In genomic region chr9:2281803-2282185, GRCh38 we compare ENCODE assay signal across 24 cellular contexts.
DNase-seq lines count a peak whose midpoint lies in the region; ATAC-seq and TF ChIP-seq lines count a peak whose summit lies in the region.
"Had no signal": no experiment of that assay in that cellular context is flagged by ENCODE, and none has a peak within 500 bp of the region (broad histone marks: within the 10 kb centered on the region; RNA-seq: fewer than 3 reads in every experiment).

No MANE protein-coding gene starts in this region.

- H3K9me3 ChIP-seq in IMR-90 (ENCODE audit: control insufficient read depth, insufficient read depth, low read length) (no peaks in the 10 kb centered on the region), endodermal cell (ENCODE audit: control insufficient read depth, low read length) (peaks cover 5% of the 10 kb centered on the region), mesenchymal stem cell (ENCODE audit: control insufficient read depth, low read length) (no peaks in the 10 kb centered on the region), vagina (no peaks in the 10 kb centered on the region)
- H3K9me3 ChIP-seq: ascending aorta, left lung, MG63, suprapubic skin had no signal

- no peak overlapping the region for H3K4me3 Mint-ChIP-seq in endodermal cell
- no peak overlapping the region for H3K4me3 Mint-ChIP-seq in activated CD4-positive, alpha-beta T cell treated with anti-CD3 and anti-CD28 coated beads, Interleukin-2, amount 10 ng/mL, durations not matched to agents 7 days and 5 days
- H3K4me3 Mint-ChIP-seq: activated CD4-positive, alpha-beta T cell treated with anti-CD3 and anti-CD28 coated beads, Interleukin-2, amount 10 ng/mL, durations not matched to agents 24 days and 14 days; activated CD8-positive, alpha-beta memory T cell treated with anti-CD3 and anti-CD28 coated beads, Interleukin-2, amount 10 ng/mL, durations not matched to agents 7 days and 5 days; activated T-helper 1 cell treated with anti-CD3 and anti-CD28 coated beads, Interleukin-12 subunit alpha, Interleukin-12 subunit beta, Interleukin-2, Interleukin-4 antibody, amounts not matched to agents 30 ng/mL and 10 ng/mL and 1 ng/mL, durations not matched to agents 14 hours and 24 hours and 36 hours; CD8-positive, alpha-beta T cell; stimulated activated memory B cell treated with anti-CD40 and anti-IgM and Interleukin-4, amounts not matched to agents 10 μg/mL and 1 μg/mL and 100 μg/mL, for 72 hours had no signal

- H3K79me1 ChIP-seq in IMR-90 (ENCODE audit: low read depth in 1 of 2, low read length in 2 of 2) (no peaks in the 10 kb centered on the region), mesenchymal stem cell (replicated peaks; ENCODE audit: low read length, poor library complexity, severe bottlenecking) (no peaks in the 10 kb centered on the region)

- H3K4ac ChIP-seq in IMR-90 (ENCODE audit: low read depth, low read length) (no peak overlapping the region), mesenchymal stem cell (ENCODE audit: low read depth in 1 of 2, low read length in 2 of 2) (no peak overlapping the region)

- H2BK15ac ChIP-seq in IMR-90 (ENCODE audit: low read depth, low read length) (no peak overlapping the region), mesenchymal stem cell (ENCODE audit: low read depth, poor library complexity, severe bottlenecking) (no peak overlapping the region)

- no peak overlapping the region for H4K5ac ChIP-seq in IMR-90 (ENCODE audit: low read depth, low read length)

- no peak for TF ChIP-seq POLR2A in IMR-90 (IDR thresholded peaks at IDR 0.05; ENCODE audit: low read depth, low read length)
- no peak for TF ChIP-seq POLR2A in vagina (IDR thresholded peaks at IDR 0.05)

- H2AFZ ChIP-seq in IMR-90 (replicated peaks; ENCODE audit: low read length, poor library complexity) (no peak overlapping the region), mesenchymal stem cell (ENCODE audit: low read depth, low read length) (no peak overlapping the region)

- peak; percentile 60 for DNase-seq in A172 (ENCODE audit: low spot score)
- peak; percentile 31 for DNase-seq in IMR-90
- no peak for DNase-seq in endodermal cell
- DNase-seq in mesenchymal stem cell, result peak; percentile 14
- no peak for DNase-seq in activated CD4-positive, alpha-beta T cell treated with anti-CD3 and anti-CD28 coated beads, Interleukin-2, amount 10 ng/mL, durations not matched to agents 7 days and 5 days
- DNase-seq in vagina (ENCODE audit: extremely low spot score in 2 of 2), result no peak
- no peak for DNase-seq in mesenteric fat pad (ENCODE audit: low spot score)
- DNase-seq in HEK293T (ENCODE audit: extremely low spot score), result no peak
- DNase-seq: activated CD4-positive, alpha-beta T cell treated with anti-CD3 and anti-CD28 coated beads, Interleukin-2, amount 10 ng/mL, durations not matched to agents 24 days and 14 days; activated CD8-positive, alpha-beta memory T cell treated with anti-CD3 and anti-CD28 coated beads, Interleukin-2, amount 10 ng/mL, durations not matched to agents 7 days and 5 days; activated naive CD4-positive, alpha-beta T cell treated with anti-CD3 and anti-CD28 coated beads, Interleukin-2, amount 50 U/mL, for 16 hours; CD8-positive, alpha-beta T cell; effector CD8-positive, alpha-beta T cell; left lung; MG63; NCI-H1436 treated with DMSO at 0.1 percent for 48 hours; NCI-H524; stimulated activated CD4-positive, alpha-beta T cell treated with anti-CD3 and anti-CD28 coated beads, Interleukin-1b, Interleukin-23, amount 100 ng/mL, for 48 hours; T-helper 2 cell had no signal

- no peak for TF ChIP-seq CTCF in IMR-90 (conservative IDR thresholded peaks at IDR 0.05; ENCODE audit: low read depth, low read length)
- no peak for TF ChIP-seq CTCF in endodermal cell (conservative IDR thresholded peaks at IDR 0.05)
- no peak for TF ChIP-seq CTCF in vagina (IDR thresholded peaks at IDR 0.05)

- no TSS peak for BruUV-seq in IMR-90 (replicated peaks; lab: Mats Ljungman, UMichigan)

- no peak overlapping the region for H3K56ac ChIP-seq in IMR-90 (ENCODE audit: extremely low read depth, insufficient read depth, low read length)

- intact Hi-C loops in IMR-90 (cut with micrococcal nuclease) (no loop called here), vagina (cut with DNase I) (no loop called here)

- H4K91ac ChIP-seq in IMR-90 (ENCODE audit: insufficient read depth, low read depth, low read length), result no peak overlapping the region
- H4K91ac ChIP-seq in mesenchymal stem cell (ENCODE audit: low read length), result no peak overlapping the region

- H2BK12ac ChIP-seq in mesenchymal stem cell (ENCODE audit: low read length in 2 of 2), result no peak overlapping the region

- no peaks in the 10 kb centered on the region for H3K27me3 Mint-ChIP-seq in endodermal cell (ENCODE audit: insufficient read depth)
- H3K27me3 Mint-ChIP-seq in activated CD4-positive, alpha-beta T cell treated with anti-CD3 and anti-CD28 coated beads, Interleukin-2, amount 10 ng/mL, durations not matched to agents 7 days and 5 days, result peaks cover 4% of the 10 kb centered on the region

- CTCF ChIA-PET in IMR-90 (lab: Yijun Ruan, JAX) (no interaction called here), HEK293T (lab: Yijun Ruan, JAX) (no interaction called here)
- CTCF ChIA-PET in activated CD4-positive, alpha-beta T cell treated with anti-CD3 and anti-CD28 coated beads, Interleukin-2, amount 10 ng/mL, durations not matched to agents 7 days and 5 days (lab: Charles Lee), result interaction anchor here (1.3 kb wide), 1 partner anchor 12 kb away, joined by 3 read pairs; no protein-coding TSS in a partner anchor

- POLR2A ChIA-PET in IMR-90 (lab: Charles Lee; ENCODE audit: unreplicated experiment), result no interaction called here
- POLR2A ChIA-PET in activated CD4-positive, alpha-beta T cell treated with anti-CD3 and anti-CD28 coated beads, Interleukin-2, amount 10 ng/mL, durations not matched to agents 7 days and 5 days (lab: Charles Lee), result no interaction called here
- POLR2A ChIA-PET in HEK293T (lab: Yijun Ruan, JAX), result no interaction called here

- no peaks in the 10 kb centered on the region for H3K27me3 ChIP-seq in IMR-90 (ENCODE audit: control insufficient read depth, insufficient read depth, low read length)
- no peaks in the 10 kb centered on the region for H3K27me3 ChIP-seq in endodermal cell (ENCODE audit: control insufficient read depth, insufficient read depth, low read length, poor library complexity, severe bottlenecking)
- H3K27me3 ChIP-seq in mesenchymal stem cell (ENCODE audit: control insufficient read depth in 1 of 2, insufficient read depth in 1 of 2, low read length in 2 of 2), result peaks cover 0 to 5% of the 10 kb centered on the region in 2 experiments
- H3K27me3 ChIP-seq in vagina, result no peaks in the 10 kb centered on the region
- H3K27me3 ChIP-seq: ascending aorta, left lung, MG63, suprapubic skin had no signal

- no peak overlapping the region for H2BK20ac ChIP-seq in IMR-90 (ENCODE audit: low read depth, low read length)

- H4K20me1 ChIP-seq in IMR-90 (ENCODE audit: insufficient read depth, low read length), result no peaks in the 10 kb centered on the region

- no peak overlapping the region for H3K14ac ChIP-seq in IMR-90 (replicated peaks; ENCODE audit: low read depth, low read length)
- H3K14ac ChIP-seq in mesenchymal stem cell (ENCODE audit: low read length in 2 of 2), result no peak overlapping the region

- no peak overlapping the region for H3K18ac ChIP-seq in IMR-90 (ENCODE audit: low read depth, low read length)
- H3K18ac ChIP-seq in mesenchymal stem cell (ENCODE audit: low read depth in 1 of 2, low read length in 2 of 2), result no peak overlapping the region

- H3K9me1 ChIP-seq in IMR-90 (ENCODE audit: insufficient read depth, low read length), result no peaks in the 10 kb centered on the region

- H3K4me3 ChIP-seq in IMR-90 (ENCODE audit: insufficient read depth, low read depth, low read length) (no peak overlapping the region), endodermal cell (ENCODE audit: low read length) (no peak overlapping the region), mesenchymal stem cell (ENCODE audit: insufficient read depth in 1 of 2, low read depth in 1 of 2, low read length in 2 of 2) (no peak overlapping the region), vagina (no peak overlapping the region)
- H3K4me3 ChIP-seq: ascending aorta, left lung, MG63, suprapubic skin had no signal

- ATAC-seq in IMR-90 (ENCODE audit: low read depth), result peak; percentile 21; the same call in 1 of the 2 replicates
- ATAC-seq: activated CD8-positive, alpha-beta memory T cell treated with anti-CD3 and anti-CD28 coated beads, Interleukin-2, amount 10 ng/mL, durations not matched to agents 7 days and 5 days; CD8-positive, alpha-beta T cell; left lung; stimulated activated memory B cell treated with anti-CD40 and anti-IgM and Interleukin-4, amounts not matched to agents 10 μg/mL and 1 μg/mL and 100 μg/mL, for 72 hours had no signal

- H3K9ac ChIP-seq in IMR-90 (ENCODE audit: low read depth, low read length) (no peak overlapping the region), endodermal cell (ENCODE audit: extremely low read depth, low read length, poor library complexity, severe bottlenecking) (peak overlapping the region; percentile 59), mesenchymal stem cell (ENCODE audit: low read length) (no peak overlapping the region)

- no peak overlapping the region for H3K4me2 ChIP-seq in IMR-90 (ENCODE audit: low read depth, low read length)
- no peak overlapping the region for H3K4me2 ChIP-seq in mesenchymal stem cell (ENCODE audit: low read length, poor library complexity, severe bottlenecking)

- in situ Hi-C loops in IMR-90 (cut with MboI; ENCODE audit: low sequenced_read_pairs), result no loop called here

- no peaks in the 10 kb centered on the region for H3K9me3 Mint-ChIP-seq in endodermal cell
- H3K9me3 Mint-ChIP-seq in activated CD4-positive, alpha-beta T cell treated with anti-CD3 and anti-CD28 coated beads, Interleukin-2, amount 10 ng/mL, durations not matched to agents 7 days and 5 days, result no peaks in the 10 kb centered on the region
- H3K9me3 Mint-ChIP-seq: activated CD4-positive, alpha-beta T cell treated with anti-CD3 and anti-CD28 coated beads, Interleukin-2, amount 10 ng/mL, durations not matched to agents 24 days and 14 days; activated T-helper 1 cell treated with anti-CD3 and anti-CD28 coated beads, Interleukin-12 subunit alpha, Interleukin-12 subunit beta, Interleukin-2, Interleukin-4 antibody, amounts not matched to agents 30 ng/mL and 10 ng/mL and 1 ng/mL, durations not matched to agents 14 hours and 24 hours and 36 hours; CD8-positive, alpha-beta T cell; stimulated activated memory B cell treated with anti-CD40 and anti-IgM and Interleukin-4, amounts not matched to agents 10 μg/mL and 1 μg/mL and 100 μg/mL, for 72 hours had no signal

- no peak overlapping the region for H3K23ac ChIP-seq in IMR-90 (ENCODE audit: low read depth, low read length)
- no peak overlapping the region for H3K23ac ChIP-seq in mesenchymal stem cell (ENCODE audit: low read length in 2 of 2)

- H4K8ac ChIP-seq in IMR-90 (ENCODE audit: low read depth in 2 of 2, low read length in 2 of 2), result no peak overlapping the region
- H4K8ac ChIP-seq in mesenchymal stem cell (ENCODE audit: low read length), result no peak overlapping the region

- H3K36me3 ChIP-seq in IMR-90 (ENCODE audit: control insufficient read depth, insufficient read depth, low read length), result no peaks in the 10 kb centered on the region
- H3K36me3 ChIP-seq in endodermal cell (ENCODE audit: control insufficient read depth, insufficient read depth, low read length), result no peaks in the 10 kb centered on the region
- no peaks in the 10 kb centered on the region for H3K36me3 ChIP-seq in mesenchymal stem cell (ENCODE audit: control insufficient read depth in 1 of 2, insufficient read depth in 2 of 2, low read depth in 1 of 2, low read length in 2 of 2)
- no peaks in the 10 kb centered on the region for H3K36me3 ChIP-seq in vagina
- H3K36me3 ChIP-seq: ascending aorta, left lung, MG63, suprapubic skin had no signal

- no peak overlapping the region for H2AK9ac ChIP-seq in IMR-90 (replicated peaks; ENCODE audit: low read depth, low read length, poor library complexity)

- no peak overlapping the region for H3K27ac ChIP-seq in IMR-90 (ENCODE audit: insufficient read depth, low read length)
- peak overlapping the region; percentile 47 for H3K27ac ChIP-seq in endodermal cell (ENCODE audit: low read depth, low read length)
- H3K27ac ChIP-seq in mesenchymal stem cell (ENCODE audit: low read length, poor library complexity, severe bottlenecking), result no peak overlapping the region
- no peak overlapping the region for H3K27ac ChIP-seq in vagina
- H3K27ac ChIP-seq: 22Rv1, ascending aorta, left lung, suprapubic skin had no signal

- no peak overlapping the region for H3K27ac Mint-ChIP-seq in endodermal cell
- no peak overlapping the region for H3K27ac Mint-ChIP-seq in activated CD4-positive, alpha-beta T cell treated with anti-CD3 and anti-CD28 coated beads, Interleukin-2, amount 10 ng/mL, durations not matched to agents 7 days and 5 days
- H3K27ac Mint-ChIP-seq: activated CD4-positive, alpha-beta T cell treated with anti-CD3 and anti-CD28 coated beads, Interleukin-2, amount 10 ng/mL, durations not matched to agents 24 days and 14 days; activated CD8-positive, alpha-beta memory T cell treated with anti-CD3 and anti-CD28 coated beads, Interleukin-2, amount 10 ng/mL, durations not matched to agents 7 days and 5 days; activated T-helper 1 cell treated with anti-CD3 and anti-CD28 coated beads, Interleukin-12 subunit alpha, Interleukin-12 subunit beta, Interleukin-2, Interleukin-4 antibody, amounts not matched to agents 30 ng/mL and 10 ng/mL and 1 ng/mL, durations not matched to agents 14 hours and 24 hours and 36 hours; CD8-positive, alpha-beta T cell; stimulated activated memory B cell treated with anti-CD40 and anti-IgM and Interleukin-4, amounts not matched to agents 10 μg/mL and 1 μg/mL and 100 μg/mL, for 72 hours had no signal

- dilution Hi-C loops in IMR-90 (cut with HindIII; ENCODE audit: low sequenced_read_pairs, unreplicated experiment), result no loop called here

- H3K4me1 ChIP-seq in IMR-90 (ENCODE audit: control insufficient read depth, insufficient read depth, low read length), result peaks cover 1% of the 10 kb centered on the region; the same call in 1 of the 2 replicates
- H3K4me1 ChIP-seq in endodermal cell (ENCODE audit: control insufficient read depth, insufficient read depth, low read length), result peaks cover 21% of the 10 kb centered on the region
- peaks cover 4% of the 10 kb centered on the region for H3K4me1 ChIP-seq in mesenchymal stem cell (ENCODE audit: control insufficient read depth, insufficient read depth, low read depth, low read length)
- no peaks in the 10 kb centered on the region for H3K4me1 ChIP-seq in vagina
- H3K4me1 ChIP-seq: ascending aorta, left lung had no signal

- H3K4me1 Mint-ChIP-seq in endodermal cell, result peaks cover 31% of the 10 kb centered on the region
- H3K4me1 Mint-ChIP-seq in activated CD4-positive, alpha-beta T cell treated with anti-CD3 and anti-CD28 coated beads, Interleukin-2, amount 10 ng/mL, durations not matched to agents 7 days and 5 days, result no peaks in the 10 kb centered on the region
- H3K4me1 Mint-ChIP-seq: activated CD4-positive, alpha-beta T cell treated with anti-CD3 and anti-CD28 coated beads, Interleukin-2, amount 10 ng/mL, durations not matched to agents 24 days and 14 days; activated CD8-positive, alpha-beta memory T cell treated with anti-CD3 and anti-CD28 coated beads, Interleukin-2, amount 10 ng/mL, durations not matched to agents 7 days and 5 days; stimulated activated memory B cell treated with anti-CD40 and anti-IgM and Interleukin-4, amounts not matched to agents 10 μg/mL and 1 μg/mL and 100 μg/mL, for 72 hours had no signal

- no peak overlapping the region for H2AK5ac ChIP-seq in IMR-90 (ENCODE audit: low read depth, low read length)
- H2AK5ac ChIP-seq in mesenchymal stem cell (ENCODE audit: low read length, severe bottlenecking), result no peak overlapping the region

- H2BK120ac ChIP-seq in IMR-90 (ENCODE audit: low read depth, low read length) (no peak overlapping the region), mesenchymal stem cell (ENCODE audit: low read depth, low read length) (no peak overlapping the region)

- H2BK5ac ChIP-seq in IMR-90 (ENCODE audit: low read depth, low read length, poor library complexity, severe bottlenecking) (no peak overlapping the region), mesenchymal stem cell (ENCODE audit: low read depth, low read length, poor library complexity, severe bottlenecking) (no peak overlapping the region)

- no CpG with 5 or more reads among the region's 2 CpGs for WGBS in IMR-90 (ENCODE audit: extremely low coverage in 2 of 2, insufficient read length in 1 of 2), 2 experiments
- WGBS in endodermal cell (ENCODE audit: insufficient coverage in 1 of 2, insufficient read length in 1 of 2), 2 experiments, result 36% methylated on average over 2 of the region's 2 CpGs; no CpG with 5 or more reads in 1 of the 2 experiments
- WGBS in mesenchymal stem cell, result 80% methylated on average over 1 of the region's 2 CpGs

- peaks cover 26% of the 10 kb centered on the region for H3K36me3 Mint-ChIP-seq in endodermal cell (ENCODE audit: low read depth)
- no peaks in the 10 kb centered on the region for H3K36me3 Mint-ChIP-seq in activated CD4-positive, alpha-beta T cell treated with anti-CD3 and anti-CD28 coated beads, Interleukin-2, amount 10 ng/mL, durations not matched to agents 7 days and 5 days (ENCODE audit: low read depth)
- H3K36me3 Mint-ChIP-seq: activated CD8-positive, alpha-beta memory T cell treated with anti-CD3 and anti-CD28 coated beads, Interleukin-2, amount 10 ng/mL, durations not matched to agents 7 days and 5 days; CD8-positive, alpha-beta T cell; stimulated activated memory B cell treated with anti-CD40 and anti-IgM and Interleukin-4, amounts not matched to agents 10 μg/mL and 1 μg/mL and 100 μg/mL, for 72 hours had no signal

- no peak for TF ChIP-seq RAD21 in IMR-90 (IDR thresholded peaks at IDR 0.05; ENCODE audit: low read length)

Comparison
In these comparisons a context has a peak if more than half of its experiments do, and no peak if none do; other contexts are left out.
1. DNase-seq: peak in A172 (single experiment), IMR-90 (single experiment) and mesenchymal stem cell (single experiment); none in endodermal cell (single experiment), activated CD4-positive, alpha-beta T cell treated with anti-CD3 and anti-CD28 coated beads, Interleukin-2, amount 10 ng/mL, durations not matched to agents 7 days and 5 days (single experiment), vagina (0 of 2), mesenteric fat pad (single experiment) and HEK293T (single experiment).